Comparison of ENCODE assay signal across 1 cellular context in genomic region chr19:10544242-10544752, GRCh38.
A peak's percentile ranks its signal among the peaks of the same experiment; 100 is the strongest.
TF ChIP-seq lines count a peak whose summit lies in the region.

No MANE protein-coding gene starts in this region.

TF ChIP-seq in HepG2, 621 proteins besides CTCF, POLR2A, EP300 and RAD21 (continues in another document):
- TF ChIP-seq ZFP91 (CRISPR knock-in tag; IDR thresholded peaks at IDR 0.05; ENCODE audit: borderline replicate concordance) (peak; percentile 28; the same call in 1 of the 2 replicates), DR1 (CRISPR knock-in tag; IDR thresholded peaks at IDR 0.05) (no peak), BORCS8-MEF2B (CRISPR knock-in tag; IDR thresholded peaks at IDR 0.05) (0 out of 2 replicates have a peak, but pooled peaks have one; percentile 54), ZNF121 (CRISPR knock-in tag; IDR thresholded peaks at IDR 0.05) (0 out of 2 replicates have a peak, but pooled peaks have one; percentile 16), ZNF282 (IDR thresholded peaks at IDR 0.05; ENCODE audit: partially characterized antibody) (no peak), AGO2 (optimal IDR thresholded peaks at IDR 0.05; ENCODE audit: low read depth, low read length) (peak; percentile 40), SIN3A (IDR thresholded peaks at IDR 0.05; ENCODE audit: borderline replicate concordance, low read depth, low read length) (no peak), PAXIP1 (CRISPR knock-in tag; conservative IDR thresholded peaks at IDR 0.05) (0 out of 2 replicates have a peak, but pooled peaks have one; percentile 5), SAP130 (CRISPR knock-in tag; IDR thresholded peaks at IDR 0.05; ENCODE audit: low read depth) (peak; percentile 39; the same call in 1 of the 2 replicates), ETV5 (CRISPR knock-in tag; IDR thresholded peaks at IDR 0.05; ENCODE audit: borderline replicate concordance) (peak; percentile 30; the same call in 1 of the 2 replicates), ZNF530 (CRISPR knock-in tag; IDR thresholded peaks at IDR 0.05; ENCODE audit: low read depth) (no peak), KLF13 (CRISPR knock-in tag; IDR thresholded peaks at IDR 0.05) (no peak), CHD4 (IDR thresholded peaks at IDR 0.05; ENCODE audit: borderline replicate concordance, low read length) (peak; percentile 85; the same call in 1 of the 2 replicates), PATZ1 (CRISPR knock-in tag; IDR thresholded peaks at IDR 0.05) (peak; percentile 49), SKI (IDR thresholded peaks at IDR 0.05; ENCODE audit: partially characterized antibody) (peak; percentile 76), RBM39 (IDR thresholded peaks at IDR 0.05; ENCODE audit: low read depth, low read length, poor library complexity, severe bottlenecking) (peak; percentile 29), ZNF24 (IDR thresholded peaks at IDR 0.05) (peak; percentile 70), ETV6 (CRISPR knock-in tag; conservative IDR thresholded peaks at IDR 0.05) (no peak), ZNF713 (CRISPR knock-in tag; IDR thresholded peaks at IDR 0.05) (no peak), ESRRA (CRISPR knock-in tag; IDR thresholded peaks at IDR 0.05; ENCODE audit: low read depth) (peak; percentile 91), ZMYM3 (CRISPR knock-in tag; IDR thresholded peaks at IDR 0.05) (peak; percentile 94), ZBTB7A (CRISPR knock-in tag; IDR thresholded peaks at IDR 0.05) (peak; percentile 56; the same call in 1 of the 2 replicates), ZBTB3 (CRISPR knock-in tag; IDR thresholded peaks at IDR 0.05; ENCODE audit: borderline replicate concordance, low read depth) (no peak), PAX8 (CRISPR knock-in tag; IDR thresholded peaks at IDR 0.05; ENCODE audit: borderline replicate concordance) (no peak), ZNF605 (CRISPR knock-in tag; IDR thresholded peaks at IDR 0.05) (0 out of 2 replicates have a peak, but pooled peaks have one; percentile 22), KDM1A (CRISPR knock-in tag; IDR thresholded peaks at IDR 0.05) (peak; percentile 88), ZNF629 (CRISPR knock-in tag; conservative IDR thresholded peaks at IDR 0.05) (peak; percentile 99), BCL6 (CRISPR knock-in tag; IDR thresholded peaks at IDR 0.05) (peak; percentile 5; the same call in 1 of the 2 replicates), TGIF2 (CRISPR knock-in tag; IDR thresholded peaks at IDR 0.05) (0 out of 2 replicates have a peak, but pooled peaks have one; percentile 47), ZMAT3 (CRISPR knock-in tag; conservative IDR thresholded peaks at IDR 0.05) (no peak), REPIN1 (CRISPR knock-in tag; IDR thresholded peaks at IDR 0.05; ENCODE audit: borderline replicate concordance, low read depth) (0 out of 2 replicates have a peak, but pooled peaks have one; percentile 26), ZNF18 (CRISPR knock-in tag; IDR thresholded peaks at IDR 0.05; ENCODE audit: insufficient replicate concordance) (no peak), ADNP (CRISPR knock-in tag; IDR thresholded peaks at IDR 0.05) (peak; percentile 86)
- TF ChIP-seq, protein P1, sequence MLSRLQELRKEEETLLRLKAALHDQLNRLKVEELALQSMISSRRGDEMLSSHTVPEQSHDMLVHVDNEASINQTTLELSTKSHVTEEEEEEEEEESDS (CRISPR knock-in tag; IDR thresholded peaks at IDR 0.05; ENCODE audit: borderline replicate concordance): no peak
- TF ChIP-seq, protein P2, sequence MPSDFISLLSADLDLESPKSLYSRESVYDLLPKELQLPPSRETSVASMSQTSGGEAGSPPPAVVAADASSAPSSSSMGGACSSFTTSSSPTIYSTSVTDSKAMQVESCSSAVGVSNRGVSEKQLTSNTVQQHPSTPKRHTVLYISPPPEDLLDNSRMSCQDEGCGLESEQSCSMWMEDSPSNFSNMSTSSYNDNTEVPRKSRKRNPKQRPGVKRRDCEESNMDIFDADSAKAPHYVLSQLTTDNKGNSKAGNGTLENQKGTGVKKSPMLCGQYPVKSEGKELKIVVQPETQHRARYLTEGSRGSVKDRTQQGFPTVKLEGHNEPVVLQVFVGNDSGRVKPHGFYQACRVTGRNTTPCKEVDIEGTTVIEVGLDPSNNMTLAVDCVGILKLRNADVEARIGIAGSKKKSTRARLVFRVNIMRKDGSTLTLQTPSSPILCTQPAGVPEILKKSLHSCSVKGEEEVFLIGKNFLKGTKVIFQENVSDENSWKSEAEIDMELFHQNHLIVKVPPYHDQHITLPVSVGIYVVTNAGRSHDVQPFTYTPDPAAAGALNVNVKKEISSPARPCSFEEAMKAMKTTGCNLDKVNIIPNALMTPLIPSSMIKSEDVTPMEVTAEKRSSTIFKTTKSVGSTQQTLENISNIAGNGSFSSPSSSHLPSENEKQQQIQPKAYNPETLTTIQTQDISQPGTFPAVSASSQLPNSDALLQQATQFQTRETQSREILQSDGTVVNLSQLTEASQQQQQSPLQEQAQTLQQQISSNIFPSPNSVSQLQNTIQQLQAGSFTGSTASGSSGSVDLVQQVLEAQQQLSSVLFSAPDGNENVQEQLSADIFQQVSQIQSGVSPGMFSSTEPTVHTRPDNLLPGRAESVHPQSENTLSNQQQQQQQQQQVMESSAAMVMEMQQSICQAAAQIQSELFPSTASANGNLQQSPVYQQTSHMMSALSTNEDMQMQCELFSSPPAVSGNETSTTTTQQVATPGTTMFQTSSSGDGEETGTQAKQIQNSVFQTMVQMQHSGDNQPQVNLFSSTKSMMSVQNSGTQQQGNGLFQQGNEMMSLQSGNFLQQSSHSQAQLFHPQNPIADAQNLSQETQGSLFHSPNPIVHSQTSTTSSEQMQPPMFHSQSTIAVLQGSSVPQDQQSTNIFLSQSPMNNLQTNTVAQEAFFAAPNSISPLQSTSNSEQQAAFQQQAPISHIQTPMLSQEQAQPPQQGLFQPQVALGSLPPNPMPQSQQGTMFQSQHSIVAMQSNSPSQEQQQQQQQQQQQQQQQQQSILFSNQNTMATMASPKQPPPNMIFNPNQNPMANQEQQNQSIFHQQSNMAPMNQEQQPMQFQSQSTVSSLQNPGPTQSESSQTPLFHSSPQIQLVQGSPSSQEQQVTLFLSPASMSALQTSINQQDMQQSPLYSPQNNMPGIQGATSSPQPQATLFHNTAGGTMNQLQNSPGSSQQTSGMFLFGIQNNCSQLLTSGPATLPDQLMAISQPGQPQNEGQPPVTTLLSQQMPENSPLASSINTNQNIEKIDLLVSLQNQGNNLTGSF (CRISPR knock-in tag; IDR thresholded peaks at IDR 0.05): no peak
- TF ChIP-seq, protein P3, sequence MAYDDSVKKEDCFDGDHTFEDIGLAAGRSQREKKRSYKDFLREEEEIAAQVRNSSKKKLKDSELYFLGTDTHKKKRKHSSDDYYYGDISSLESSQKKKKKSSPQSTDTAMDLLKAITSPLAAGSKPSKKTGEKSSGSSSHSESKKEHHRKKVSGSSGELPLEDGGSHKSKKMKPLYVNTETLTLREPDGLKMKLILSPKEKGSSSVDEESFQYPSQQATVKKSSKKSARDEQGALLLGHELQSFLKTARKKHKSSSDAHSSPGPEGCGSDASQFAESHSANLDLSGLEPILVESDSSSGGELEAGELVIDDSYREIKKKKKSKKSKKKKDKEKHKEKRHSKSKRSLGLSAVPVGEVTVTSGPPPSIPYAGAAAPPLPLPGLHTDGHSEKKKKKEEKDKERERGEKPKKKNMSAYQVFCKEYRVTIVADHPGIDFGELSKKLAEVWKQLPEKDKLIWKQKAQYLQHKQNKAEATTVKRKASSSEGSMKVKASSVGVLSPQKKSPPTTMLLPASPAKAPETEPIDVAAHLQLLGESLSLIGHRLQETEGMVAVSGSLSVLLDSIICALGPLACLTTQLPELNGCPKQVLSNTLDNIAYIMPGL (CRISPR knock-in tag; IDR thresholded peaks at IDR 0.05; ENCODE audit: borderline replicate concordance in 1 of 2, low read depth in 1 of 2): 0 out of 4 replicates have a peak, but pooled peaks of 1 of the 2 experiments have one; percentile 5
